ENCODE assay signal across 8 cellular contexts in the genomic region with DNA sequence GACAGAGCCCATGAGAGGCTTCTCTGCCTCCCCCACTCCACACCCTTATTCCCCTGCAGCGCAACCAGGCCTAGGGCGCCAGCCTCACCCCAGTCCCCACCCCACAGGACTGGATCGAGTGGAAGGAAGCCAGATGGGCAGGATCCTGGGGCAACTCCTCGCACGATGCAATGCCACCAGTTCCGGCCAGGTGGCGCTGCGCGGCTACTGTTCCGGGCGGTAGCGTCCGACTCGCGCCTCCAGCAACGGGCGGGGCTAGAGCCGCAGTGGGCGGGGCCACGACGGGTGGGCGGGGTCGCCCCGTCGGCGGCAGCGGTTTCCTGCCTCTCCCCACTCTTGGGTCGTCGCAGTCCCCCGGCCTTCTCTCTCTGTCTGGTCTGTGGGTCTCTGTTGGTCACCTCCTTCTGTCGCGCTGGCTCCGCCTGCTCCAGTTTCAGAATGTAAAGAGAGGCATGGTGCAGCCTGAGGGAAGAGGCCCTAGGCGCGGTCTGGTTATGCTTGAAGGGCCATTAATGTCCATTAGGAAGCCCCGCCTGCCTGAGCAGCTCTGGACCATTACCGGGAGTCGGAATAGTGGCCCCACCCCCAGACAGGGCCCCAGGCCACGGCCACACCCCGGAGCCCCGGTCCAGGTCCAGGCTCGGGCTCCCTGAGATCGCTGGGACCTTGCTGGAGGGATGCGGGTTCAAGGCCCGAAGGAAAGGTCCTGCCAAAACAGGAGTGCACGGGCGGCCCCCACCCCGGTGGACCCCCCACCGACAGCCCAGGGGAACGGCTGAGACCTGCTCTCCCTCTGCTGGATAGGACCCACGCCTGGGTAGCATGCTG. TPM values are rescaled to one million over a fixed set of nuclear protein-coding genes. Genes with fewer than 3 reads are reported as not detected.
A peak's percentile ranks its signal among the peaks of the same experiment; 100 is the strongest.
DNase-seq lines count a peak whose midpoint lies in the region; ATAC-seq and TF ChIP-seq lines count a peak whose summit lies in the region.

No MANE protein-coding gene starts in this region.

- ATAC-seq in HG02798 (IDR thresholded peaks at IDR 0.05; ENCODE audit: poor library complexity, unreplicated experiment) = peak; percentile 84
- no peak for ATAC-seq in HG03354 (IDR thresholded peaks at IDR 0.05; ENCODE audit: poor library complexity, severe bottlenecking, unreplicated experiment)

- peaks cover 7 to 22% of the 10 kb centered on the region in 2 donors for H3K4me1 ChIP-seq in breast epithelium
- peaks cover 23% of the 10 kb centered on the region for H3K4me1 ChIP-seq in smooth muscle cell (ENCODE audit: low read depth)

- peaks cover 8 to 16% (median 9%) of the 10 kb centered on the region in 3 donors for H3K27me3 Mint-ChIP-seq in immature natural killer cell (ENCODE audit: low read depth in 3 of 3)

- H3K79me2 ChIP-seq in smooth muscle cell (ENCODE audit: low read depth) = peaks cover 12% of the 10 kb centered on the region

- peak overlapping the region; percentile 72 to 84 (median 80) for H3K4me3 Mint-ChIP-seq in immature natural killer cell

- H3K4me2 ChIP-seq in smooth muscle cell = peak overlapping the region; percentile 82

- H3K36me3 ChIP-seq in WERI-Rb-1 (no peaks in the 10 kb centered on the region), breast epithelium (no peaks in the 10 kb centered on the region), smooth muscle cell (ENCODE audit: low read depth) (no peaks in the 10 kb centered on the region)

- H3K36me3 Mint-ChIP-seq in immature natural killer cell = no peaks in the 10 kb centered on the region

- H3K27ac Mint-ChIP-seq in immature natural killer cell = peak overlapping the region; percentile 51 to 93 (median 86)

- 10% methylated on average over 42 of the region's 51 CpGs for WGBS in smooth muscle cell (ENCODE audit: low lambda C conversion rate)

- peaks cover 19 to 20% of the 10 kb centered on the region in 2 donors for H3K4me1 Mint-ChIP-seq in immature natural killer cell

- no peak for TF ChIP-seq POLR2A in breast epithelium (IDR thresholded peaks at IDR 0.05)

- H2AFZ ChIP-seq in smooth muscle cell (ENCODE audit: low read depth) = peak overlapping the region; percentile 76

- H3K9me3 ChIP-seq in WERI-Rb-1 (ENCODE audit: severe bottlenecking) (no peaks in the 10 kb centered on the region), breast epithelium (no peaks in the 10 kb centered on the region), smooth muscle cell (replicated peaks; ENCODE audit: low read depth) (no peaks in the 10 kb centered on the region)

- TF ChIP-seq CTCF in GM12872 (IDR thresholded peaks at IDR 0.05; ENCODE audit: insufficient read depth, low read depth, low read length) (peak; percentile 98), WERI-Rb-1 (IDR thresholded peaks at IDR 0.05; ENCODE audit: low read depth, low read length) (peak; percentile 98), breast epithelium (IDR thresholded peaks at IDR 0.05) (peak; percentile 99), smooth muscle cell (IDR thresholded peaks at IDR 0.05; ENCODE audit: borderline replicate concordance, insufficient read depth, poor library complexity, severe bottlenecking) (peak; percentile 98)

- H3K27me3 ChIP-seq in WERI-Rb-1 (ENCODE audit: insufficient read depth, low read depth, severe bottlenecking) (no peaks in the 10 kb centered on the region), breast epithelium (peaks cover 8 to 20% of the 10 kb centered on the region in 2 donors), smooth muscle cell (ENCODE audit: low read depth) (no peaks in the 10 kb centered on the region)

- intact Hi-C loops in breast epithelium (cut with DNase I; ENCODE audit: low total_unique reads) = no loop called here

- H3K9me3 Mint-ChIP-seq in immature natural killer cell = no peaks in the 10 kb centered on the region

- DNase-seq in NCI-H2107 (lab: John Stamatoyannopoulos, UW) = peak; percentile 85
- peak; percentile 91 for DNase-seq in WERI-Rb-1
- DNase-seq in breast epithelium (ENCODE audit: low spot score in 2 of 2) = peak; percentile 85 to 94
- DNase-seq in immature natural killer cell = peak; percentile 93 to 95 (median 93)
- peak; percentile 94 for DNase-seq in smooth muscle cell (lab: John Stamatoyannopoulos, UW; ENCODE audit: unreplicated experiment)

- peak overlapping the region; percentile 20 for H3K4me3 ChIP-seq in WERI-Rb-1 (ENCODE audit: low read depth, low read length)
- peak overlapping the region; percentile 31 to 63 (median 42) for H3K4me3 ChIP-seq in breast epithelium
- H3K4me3 ChIP-seq in smooth muscle cell = peak overlapping the region; percentile 38

- H4K20me1 ChIP-seq in smooth muscle cell (ENCODE audit: low read depth) = peaks cover 5% of the 10 kb centered on the region

- H3F3A ChIP-seq in smooth muscle cell (ENCODE audit: low read depth) = no peaks in the 10 kb centered on the region

- H3K27ac ChIP-seq in WERI-Rb-1 (peak overlapping the region; percentile 66), breast epithelium (peak overlapping the region; percentile 52 to 63), smooth muscle cell (ENCODE audit: low read depth) (peak overlapping the region; percentile 40)

- H3K9ac ChIP-seq in smooth muscle cell (ENCODE audit: low read depth) = no peak overlapping the region

RNA-seq across cellular contexts. Expression of gene NHERF2, which starts 3.4 kb away (rescaled TPM):
- total RNA-seq in breast epithelium (10 to 100 TPM; 31.5 to 58.3 (median 38.9) TPM), smooth muscle cell (14.4 and 21.8 TPM in 2 replicates)
- polyA plus RNA-seq in immature natural killer cell (1 to 10 TPM in 1 of 3 donors, under 1 TPM in 1, not detected in 1; 0.54 to 1.4 TPM), smooth muscle cell (40.2 and 56.8 TPM in 2 replicates)

RNA-seq across cellular contexts. Expression of gene NPW, which starts 3.7 kb away (rescaled TPM):
- total RNA-seq in breast epithelium = not detected
- polyA plus RNA-seq in immature natural killer cell = not detected
- total RNA-seq in smooth muscle cell = 13.1 and 30.9 TPM in 2 replicates
- polyA plus RNA-seq in smooth muscle cell = 185 and 193 TPM in 2 replicates

RNA-seq across cellular contexts. Expression of gene ZNF598, which starts 13.7 kb away (rescaled TPM):
- 10 to 100 TPM; 16.0 to 25.2 (median 22.2) TPM for total RNA-seq in breast epithelium
- polyA plus RNA-seq in immature natural killer cell = 10 to 100 TPM in 1 of 3 donors, 1 to 10 TPM in 2; 1.8 to 10.4 (median 2.9) TPM
- total RNA-seq in smooth muscle cell = 23.2 and 27.2 TPM in 2 replicates
- 27.9 and 32.7 TPM in 2 replicates for polyA plus RNA-seq in smooth muscle cell

RNA-seq across cellular contexts. Expression of gene NTHL1, which starts 24.3 kb away (rescaled TPM):
- total RNA-seq in breast epithelium (10 to 100 TPM; 10.6 to 27.9 (median 16.1) TPM), smooth muscle cell (14.6 and 23.8 TPM in 2 replicates)
- polyA plus RNA-seq in immature natural killer cell (10 to 100 TPM; 26.4 to 31.6 (median 29.7) TPM), smooth muscle cell (36.5 and 39.3 TPM in 2 replicates)

RNA-seq across cellular contexts. Expression of gene TSC2, which starts 24.5 kb away (rescaled TPM):
- total RNA-seq in breast epithelium (10 to 100 TPM; 41.6 to 52.4 (median 48.9) TPM), smooth muscle cell (29.7 and 64.5 TPM in 2 replicates)
- polyA plus RNA-seq in immature natural killer cell (10 to 100 TPM; 18.0 to 50.1 (median 29.1) TPM), smooth muscle cell (74.7 and 110 TPM in 2 replicates)

Comparison
In these comparisons a context has a peak if more than half of its experiments do, and no peak if none do; other contexts are left out.
1. RNA of gene NPW, which starts 3.7 kb away (total RNA-seq): 13.1 to 30.9 TPM in smooth muscle cell; not detected in breast epithelium; every median in the first group is over 10 times any median in the second.
2. Peak in every context shown above with its lines, with median percentiles within 50 percentile points of each other: CTCF ChIP-seq, DNase-seq, H3K27ac ChIP-seq and H3K4me3 ChIP-seq.